ENCODE assay signal across 1 cellular context in genomic region chr9:127855522-127855921, GRCh38.
TF ChIP-seq lines count a peak whose summit lies in the region.

No MANE protein-coding gene starts in this region.

TF ChIP-seq in HepG2, 621 proteins besides CTCF, POLR2A, EP300 and RAD21:
- no peak for TF ChIP-seq FOXP4 (CRISPR knock-in tag; IDR thresholded peaks at IDR 0.05)
- TF ChIP-seq SPEN (CRISPR knock-in tag; IDR thresholded peaks at IDR 0.05; ENCODE audit: low read depth) = 0 out of 2 replicates have a peak, but pooled peaks have one; percentile 1
